In genomic region chr7:150737265-150738055, GRCh38 we compare ENCODE assay signal across 8 cellular contexts. TPM values are rescaled to one million over a fixed set of nuclear protein-coding genes. Genes with fewer than 3 reads are reported as not detected.
A peak's percentile ranks its signal among the peaks of the same experiment; 100 is the strongest.
DNase-seq lines count a peak whose midpoint lies in the region; ATAC-seq lines count a peak whose summit lies in the region.

TSS of gene GIMAP5 (plus strand) at chr7:150737418. CDS start at chr7:150740885, 3,467 bp downstream.

- peak within 1 kb of the TSS; percentile 54 to 70 for H3K9ac ChIP-seq in duodenal mucosa (ENCODE audit: low read depth in 1 of 2, low read length in 2 of 2)

- peaks cover 0 to 7% of the 10 kb centered on the region in 2 donors for H3K4me1 ChIP-seq in duodenal mucosa (ENCODE audit: control insufficient read depth in 1 of 2, insufficient read depth in 2 of 2, low read length in 2 of 2)

- peak within 1 kb of the TSS; percentile 72 to 75 for H3K4me3 ChIP-seq in duodenal mucosa (ENCODE audit: low read depth in 1 of 2, low read length in 2 of 2)

- H3K27ac ChIP-seq in duodenal mucosa (ENCODE audit: low read depth, low read length) = peak within 1 kb of the TSS; percentile 68

- peak; percentile 47 for DNase-seq in stimulated activated CD4-positive, alpha-beta T cell treated with anti-CD3 and anti-CD28 coated beads, Interleukin-12 subunit alpha, Interleukin-12 subunit beta, amount 100 ng/mL, for 4 hours
- no peak for DNase-seq in stimulated activated CD4-positive, alpha-beta T cell treated with anti-CD3 and anti-CD28 coated beads, Interleukin-2, amount 100 ng/mL, for 48 hours
- peak; percentile 68 for DNase-seq in stimulated activated CD4-positive, alpha-beta T cell treated with anti-CD3 and anti-CD28 coated beads, Interleukin-15, amount 100 ng/mL, for 24 hours
- DNase-seq in NCI-H1930 (lab: John Stamatoyannopoulos, UW) (no peak), NCI-H748 (lab: John Stamatoyannopoulos, UW; ENCODE audit: unreplicated experiment) (no peak)

- peaks cover 0 to 4% of the 10 kb centered on the region in 2 donors for H3K36me3 ChIP-seq in duodenal mucosa (ENCODE audit: control insufficient read depth in 1 of 2, insufficient read depth in 2 of 2, low read length in 2 of 2)

- intact Hi-C loops in T-helper 2 cell treated with Interferon-gamma antibody and Interleukin-4, amounts not matched to agents 100 ng/mL and 5 ng/mL, for 36 hours (cut with micrococcal nuclease) = loop anchor here (1.0 to 5.0 kb wide), 6 partner anchors 21 to 290 kb away; partner anchors contain the start of genes GIMAP1, GIMAP2 and GIMAP4

- no peak for ATAC-seq in HG02840 (IDR thresholded peaks at IDR 0.05; ENCODE audit: low FRiP score, unreplicated experiment)

- H3K27me3 ChIP-seq in duodenal mucosa (ENCODE audit: control insufficient read depth in 1 of 2, insufficient read depth in 2 of 2, low read length in 2 of 2) = no peaks in the 10 kb centered on the region

- no peaks in the 10 kb centered on the region for H3K9me3 ChIP-seq in duodenal mucosa (ENCODE audit: control insufficient read depth in 1 of 2, low read length in 2 of 2)

RNA-seq across cellular contexts. Expression of gene GIMAP5, which starts in this region (rescaled TPM):
- 77.7 and 90.8 TPM in 2 replicates for total RNA-seq in T-helper 2 cell treated with Interferon-gamma antibody and Interleukin-4, amounts not matched to agents 100 ng/mL and 5 ng/mL, for 36 hours

Comparison
In these comparisons a context has a peak if more than half of its experiments do, and no peak if none do; other contexts are left out.
1. DNase-seq: peak in stimulated activated CD4-positive, alpha-beta T cell treated with anti-CD3 and anti-CD28 coated beads, Interleukin-12 subunit alpha, Interleukin-12 subunit beta, amount 100 ng/mL, for 4 hours (single experiment) and stimulated activated CD4-positive, alpha-beta T cell treated with anti-CD3 and anti-CD28 coated beads, Interleukin-15, amount 100 ng/mL, for 24 hours (single experiment); none in stimulated activated CD4-positive, alpha-beta T cell treated with anti-CD3 and anti-CD28 coated beads, Interleukin-2, amount 100 ng/mL, for 48 hours (0 of 2), NCI-H1930 (0 of 2) and NCI-H748 (single experiment).